10 cellular contexts compared by ENCODE assay signal in genomic region chr17:72719582-72720493, GRCh38.
DNase-seq lines count a peak whose midpoint lies in the region; ATAC-seq, FAIRE-seq and TF ChIP-seq lines count a peak whose summit lies in the region.
"Had no signal": no experiment of that assay in that cellular context is flagged by ENCODE, and none has a peak within 500 bp of the region (broad histone marks: within the 10 kb centered on the region; RNA-seq: fewer than 3 reads in every experiment).

No MANE protein-coding gene starts in this region.

- H3K36me3 ChIP-seq in psoas muscle (ENCODE audit: insufficient read depth in 1 of 2, low read depth in 1 of 2), result no peaks in the 10 kb centered on the region

- H3K4me3 Mint-ChIP-seq in activated CD4-positive, alpha-beta memory T cell treated with anti-CD3 and anti-CD28 coated beads for 36 hours, result peak overlapping the region; percentile 61
- H3K4me3 Mint-ChIP-seq in stimulated activated naive CD8-positive, alpha-beta T cell treated with anti-CD3 and anti-CD28 coated beads, Interleukin-15, Interleukin-2, amounts not matched to agents 100 ng/mL and 50 ng/mL, for 24 hours, result peak overlapping the region; percentile 70

- H3K4me1 ChIP-seq in psoas muscle, result no peaks in the 10 kb centered on the region

- no peaks in the 10 kb centered on the region for H3K9me3 Mint-ChIP-seq in activated CD4-positive, alpha-beta memory T cell treated with anti-CD3 and anti-CD28 coated beads for 36 hours
- no peaks in the 10 kb centered on the region for H3K9me3 Mint-ChIP-seq in stimulated activated naive CD8-positive, alpha-beta T cell treated with anti-CD3 and anti-CD28 coated beads, Interleukin-15, Interleukin-2, amounts not matched to agents 100 ng/mL and 50 ng/mL, for 24 hours

- H3K27ac ChIP-seq in psoas muscle, result no peak overlapping the region
- H3K27ac ChIP-seq: VCaP had no signal

- H3K27me3 Mint-ChIP-seq in activated CD4-positive, alpha-beta memory T cell treated with anti-CD3 and anti-CD28 coated beads for 36 hours, result no peaks in the 10 kb centered on the region
- H3K27me3 Mint-ChIP-seq in stimulated activated naive CD8-positive, alpha-beta T cell treated with anti-CD3 and anti-CD28 coated beads, Interleukin-15, Interleukin-2, amounts not matched to agents 100 ng/mL and 50 ng/mL, for 24 hours, result no peaks in the 10 kb centered on the region

- no peak for DNase-seq in HTR-8/SVneo (ENCODE audit: insufficient read length, low spot score)
- peak; percentile 85 for DNase-seq in activated CD4-positive, alpha-beta memory T cell treated with anti-CD3 and anti-CD28 coated beads for 36 hours
- DNase-seq in islet precursor cell, result peak; percentile 73
- DNase-seq in psoas muscle, result no peak

- no peaks in the 10 kb centered on the region for H3K9me3 ChIP-seq in psoas muscle

- FAIRE-seq in HTR-8/SVneo (lab: Jason Lieb, UNC), result peak; percentile 13

- peaks cover 3% of the 10 kb centered on the region for H3K36me3 Mint-ChIP-seq in activated CD4-positive, alpha-beta memory T cell treated with anti-CD3 and anti-CD28 coated beads for 36 hours
- peaks cover under 1% of the 10 kb centered on the region for H3K36me3 Mint-ChIP-seq in stimulated activated naive CD8-positive, alpha-beta T cell treated with anti-CD3 and anti-CD28 coated beads, Interleukin-15, Interleukin-2, amounts not matched to agents 100 ng/mL and 50 ng/mL, for 24 hours (ENCODE audit: low read depth)

- H3K4me3 ChIP-seq in psoas muscle, result no peak overlapping the region

- no peaks in the 10 kb centered on the region for H3K27me3 ChIP-seq in psoas muscle (ENCODE audit: insufficient read depth in 3 of 3, low read length in 2 of 3)

- CTCF ChIA-PET in activated CD4-positive, alpha-beta memory T cell treated with anti-CD3 and anti-CD28 coated beads for 36 hours (lab: Charles Lee), result interaction anchor here (0.9 to 4.9 kb wide), 9 partner anchors 7 to 650 kb away, joined by 3 to 32 read pairs (median 5); partner anchors contain the start of gene COG1

- peaks cover 32% of the 10 kb centered on the region for H3K4me1 Mint-ChIP-seq in activated CD4-positive, alpha-beta memory T cell treated with anti-CD3 and anti-CD28 coated beads for 36 hours (ENCODE audit: low read depth)
- peaks cover 24% of the 10 kb centered on the region for H3K4me1 Mint-ChIP-seq in stimulated activated naive CD8-positive, alpha-beta T cell treated with anti-CD3 and anti-CD28 coated beads, Interleukin-15, Interleukin-2, amounts not matched to agents 100 ng/mL and 50 ng/mL, for 24 hours (ENCODE audit: low read depth)

- no peak for TF ChIP-seq CTCF in psoas muscle (IDR thresholded peaks at IDR 0.05)

- intact Hi-C loops in activated CD4-positive, alpha-beta memory T cell treated with anti-CD3 and anti-CD28 coated beads for 36 hours (cut with micrococcal nuclease), result loop anchor here (1.0 to 2.0 kb wide), 2 partner anchors 7 to 17 kb away; no protein-coding TSS in a partner anchor
- intact Hi-C loops in psoas muscle (cut with DNase I), result loop anchor here in 1 of 2 donors (10.0 kb wide), 2 partner anchors 465 to 535 kb away; no protein-coding TSS in a partner anchor

- 69 to 79% (median 77%) methylated on average over 25 of the region's 25 CpGs for WGBS in psoas muscle, 3 donors

- ATAC-seq in GM21515 (IDR thresholded peaks at IDR 0.05; ENCODE audit: unreplicated experiment), result no peak
- ATAC-seq in GM19324 (IDR thresholded peaks at IDR 0.05; ENCODE audit: low FRiP score, unreplicated experiment), result no peak
- no peak for ATAC-seq in psoas muscle
- no peak for ATAC-seq in HG02970 (IDR thresholded peaks at IDR 0.05; ENCODE audit: low FRiP score, unreplicated experiment)
- ATAC-seq: HCT116 had no signal

- POLR2A ChIA-PET in activated CD4-positive, alpha-beta memory T cell treated with anti-CD3 and anti-CD28 coated beads for 36 hours (lab: Charles Lee), result interaction anchor here (0.8 to 1.5 kb wide), 4 partner anchors 14 to 512 kb away, joined by 3 to 6 read pairs (median 4); a partner anchor contains a TSS

- peak overlapping the region; percentile 78 for H3K27ac Mint-ChIP-seq in activated CD4-positive, alpha-beta memory T cell treated with anti-CD3 and anti-CD28 coated beads for 36 hours
- H3K27ac Mint-ChIP-seq in stimulated activated naive CD8-positive, alpha-beta T cell treated with anti-CD3 and anti-CD28 coated beads, Interleukin-15, Interleukin-2, amounts not matched to agents 100 ng/mL and 50 ng/mL, for 24 hours, result peak overlapping the region; percentile 72

Comparison
In these comparisons a context has a peak if more than half of its experiments do, and no peak if none do; other contexts are left out.
1. DNase-seq: peak in activated CD4-positive, alpha-beta memory T cell treated with anti-CD3 and anti-CD28 coated beads for 36 hours (single experiment) and islet precursor cell (single experiment); none in HTR-8/SVneo (single experiment) and psoas muscle (0 of 2).